ENCODE assay signal across 9 cellular contexts in genomic region chr15:40506964-40507571, GRCh38. TPM values are rescaled to one million over a fixed set of nuclear protein-coding genes. Genes with fewer than 3 reads are reported as not detected.
A peak's percentile ranks its signal among the peaks of the same experiment; 100 is the strongest.
DNase-seq lines count a peak whose midpoint lies in the region; ATAC-seq and TF ChIP-seq lines count a peak whose summit lies in the region.
"Had no signal": no experiment of that assay in that cellular context is flagged by ENCODE, and none has a peak within 500 bp of the region (broad histone marks: within the 10 kb centered on the region; RNA-seq: fewer than 3 reads in every experiment).

No MANE protein-coding gene starts in this region.

- no peaks in the 10 kb centered on the region for H3K36me3 ChIP-seq in NT2/D1 (ENCODE audit: insufficient read depth, insufficient read length, low read length)
- no peaks in the 10 kb centered on the region for H3K36me3 ChIP-seq in mucosa of descending colon (ENCODE audit: low read depth)

- peaks cover 42% of the 10 kb centered on the region for H3K27me3 ChIP-seq in NT2/D1 (ENCODE audit: insufficient read depth, insufficient read length)

- H3K4me1 ChIP-seq in NT2/D1 (ENCODE audit: insufficient read depth, insufficient read length) (no peaks in the 10 kb centered on the region), mucosa of descending colon (ENCODE audit: low read depth) (peaks cover 7% of the 10 kb centered on the region)

- H3K9me3 ChIP-seq in NT2/D1 (ENCODE audit: insufficient read depth, low read length) (no peaks in the 10 kb centered on the region), mucosa of descending colon (no peaks in the 10 kb centered on the region)

- intact Hi-C loops in mucosa of descending colon (cut with DNase I, micrococcal nuclease): no loop called here

- peak; percentile 89 for DNase-seq in DMS 273 (lab: John Stamatoyannopoulos, UW; ENCODE audit: unreplicated experiment)
- DNase-seq in NT2/D1 (ENCODE audit: low read depth, low spot score): peak; percentile 57
- DNase-seq in activated CD8-positive, alpha-beta memory T cell treated with anti-CD3 and anti-CD28 coated beads, Interleukin-2, amount 50 U/mL, for 48 hours: peak; percentile 85
- peak; percentile 83 for DNase-seq in epidermal melanocyte (ENCODE audit: insufficient read length, low spot score)
- DNase-seq in mucosa of descending colon: peak; percentile 68 to 79 (median 71)
- peak; percentile 57 to 60 for DNase-seq in stimulated activated CD8-positive, alpha-beta memory T cell treated with anti-CD3 and anti-CD28 coated beads, Interleukin-15, amount 100 ng/mL, for 48 hours (ENCODE audit: low read depth in 2 of 2)

- H3K4me3 ChIP-seq in NT2/D1 (ENCODE audit: insufficient read length, low read depth) (peak overlapping the region; percentile 32), mucosa of descending colon (no peak overlapping the region)
- H3K4me3 ChIP-seq: SK-N-MC had no signal

- peak; percentile 56 for TF ChIP-seq CTCF in mucosa of descending colon (IDR thresholded peaks at IDR 0.05)

- ATAC-seq in HG03139 (IDR thresholded peaks at IDR 0.05; ENCODE audit: unreplicated experiment): peak; percentile 66
- ATAC-seq in mucosa of descending colon: peak; percentile 80
- no peak for ATAC-seq in GM21737 (IDR thresholded peaks at IDR 0.05; ENCODE audit: unreplicated experiment)

- H3K9ac ChIP-seq in NT2/D1 (ENCODE audit: insufficient read length, low read depth): peak overlapping the region; percentile 81

RNA-seq across cellular contexts. Expression of gene CHST14, which starts 36.3 kb away (rescaled TPM):
- 10 to 100 TPM in 1 of 3 donors, 1 to 10 TPM in 2; 3.5 to 10.5 (median 4.8) TPM for total RNA-seq in mucosa of descending colon

RNA-seq across cellular contexts. Expression of gene CCDC32, which starts 57.8 kb away (rescaled TPM):
- 10 to 100 TPM; 32.6 to 35.0 (median 32.8) TPM for total RNA-seq in mucosa of descending colon
